18 cellular contexts compared by ENCODE assay signal in the genomic region with DNA sequence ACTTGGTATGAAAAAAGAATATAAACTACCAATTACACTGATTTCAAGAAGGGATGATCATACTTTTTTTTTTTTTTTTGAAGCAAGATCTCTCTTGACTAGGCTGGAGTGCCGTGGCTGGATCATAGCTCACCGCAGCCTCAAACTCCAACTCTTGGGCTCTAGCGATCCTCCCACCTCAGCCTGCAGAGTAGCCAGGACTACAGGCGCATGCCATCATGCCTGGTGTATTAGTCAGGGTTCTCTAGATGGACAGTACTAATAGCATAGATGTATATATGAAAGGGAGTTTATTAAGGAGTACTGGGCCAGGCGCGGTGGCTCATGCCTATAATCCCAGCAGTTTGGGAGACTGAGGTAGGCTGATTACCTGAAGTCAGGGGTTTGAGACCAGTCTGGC.
"Had no signal": no experiment of that assay in that cellular context is flagged by ENCODE, and none has a peak within 500 bp of the region (broad histone marks: within the 10 kb centered on the region; RNA-seq: fewer than 3 reads in every experiment).

No MANE protein-coding gene starts in this region.

- H3K36me3 Mint-ChIP-seq: brain, naive B cell had no signal

- H3K4me3 ChIP-seq: lung, prostate gland, right lobe of liver, upper lobe of left lung had no signal

- DNase-seq: activated CD4-positive, alpha-beta T cell treated with anti-CD3 and anti-CD28 coated beads for 48 hours; activated CD8-positive, alpha-beta memory T cell treated with anti-CD3 and anti-CD28 coated beads, Interleukin-2, amount 50 U/mL, for 48 hours; activated CD8-positive, alpha-beta T cell treated with anti-CD3 and anti-CD28 coated beads, Interleukin-2, amount 10 ng/mL, durations not matched to agents 7 days and 5 days; activated naive CD4-positive, alpha-beta T cell treated with Interleukin-2 at 50 U/mL for 16 hours; dermis blood vessel endothelial cell; hippocampal formation; left cardiac atrium; naive B cell; occipital lobe; right lobe of liver; stimulated activated naive CD4-positive, alpha-beta T cell; substantia nigra; T-helper 1 cell; upper lobe of left lung; WERI-Rb-1 had no signal

- H3K27ac Mint-ChIP-seq: activated CD8-positive, alpha-beta T cell treated with anti-CD3 and anti-CD28 coated beads, Interleukin-2, amount 10 ng/mL, durations not matched to agents 7 days and 5 days; brain had no signal

- H3K4me1 ChIP-seq: prostate gland, right lobe of liver had no signal

- H3K4me3 Mint-ChIP-seq: activated CD8-positive, alpha-beta T cell treated with anti-CD3 and anti-CD28 coated beads, Interleukin-2, amount 10 ng/mL, durations not matched to agents 7 days and 5 days; brain; naive B cell had no signal

- H3K27me3 ChIP-seq: right lobe of liver, upper lobe of left lung had no signal

- H3K9me3 Mint-ChIP-seq: brain, naive B cell had no signal

- H3K27me3 Mint-ChIP-seq: brain, naive B cell had no signal

- ATAC-seq: activated CD8-positive, alpha-beta T cell treated with anti-CD3 and anti-CD28 coated beads, Interleukin-2, amount 10 ng/mL, durations not matched to agents 7 days and 5 days; left cardiac atrium; right lobe of liver had no signal

- H3K36me3 ChIP-seq: prostate gland, right lobe of liver, upper lobe of left lung, WERI-Rb-1 had no signal

- H3K27ac ChIP-seq: prostate gland, right lobe of liver, upper lobe of left lung, WERI-Rb-1 had no signal

- H3K9me3 ChIP-seq: prostate gland, right lobe of liver, upper lobe of left lung had no signal

- H3K4me1 Mint-ChIP-seq: brain had no signal
